ENCODE assay signal across 17 cellular contexts in the genomic region with DNA sequence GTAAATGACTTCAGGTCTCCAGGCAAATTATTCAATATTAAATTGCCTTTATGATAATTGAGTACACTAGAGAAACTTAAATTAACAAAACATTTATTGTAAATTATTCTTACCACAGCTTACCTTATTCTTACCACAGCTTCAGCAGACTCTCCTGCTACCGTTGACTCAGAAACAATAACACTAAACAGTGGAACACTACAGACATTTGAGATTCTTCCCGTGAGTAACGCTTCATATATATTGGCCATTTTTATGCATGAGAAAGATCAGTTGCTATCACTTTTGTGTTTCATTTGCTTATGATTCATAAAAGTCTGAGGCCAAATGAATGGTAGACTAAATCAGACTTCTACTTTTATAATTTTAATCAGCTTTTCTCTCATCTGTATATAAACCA.
"Had no signal": no experiment of that assay in that cellular context is flagged by ENCODE, and none has a peak within 500 bp of the region (broad histone marks: within the 10 kb centered on the region; RNA-seq: fewer than 3 reads in every experiment).

No MANE protein-coding gene starts in this region.

- H3K27ac ChIP-seq: skin epidermis, testis had no signal

- H3K27ac Mint-ChIP-seq: activated naive CD8-positive, alpha-beta T cell treated with anti-CD3 and anti-CD28 coated beads, Interleukin-2, amount 10 ng/mL, durations not matched to agents 7 days and 5 days; nephron had no signal

- H3K4me3 Mint-ChIP-seq: activated naive CD8-positive, alpha-beta T cell treated with anti-CD3 and anti-CD28 coated beads, Interleukin-2, amount 10 ng/mL, durations not matched to agents 7 days and 5 days; nephron had no signal

- H3K9me3 ChIP-seq: testis, upper lobe of left lung had no signal

- H3K4me3 ChIP-seq: skin epidermis, testis, upper lobe of left lung had no signal

- DNase-seq: activated CD4-positive, alpha-beta T cell treated with anti-CD3 and anti-CD28 coated beads, Interleukin-2, amount 50 U/mL, for 48 hours; activated CD8-positive, alpha-beta memory T cell treated with anti-CD3 and anti-CD28 coated beads, Interleukin-2, amount 50 U/mL, for 4 hours; activated naive CD8-positive, alpha-beta T cell treated with anti-CD3 and anti-CD28 coated beads, Interleukin-2, amount 10 ng/mL, durations not matched to agents 7 days and 5 days; anterior cingulate cortex; cerebellar nuclear complex; effector CD8-positive, alpha-beta T cell; foreskin fibroblast; mesendoderm; nucleus accumbens; posterior cingulate gyrus; stimulated activated CD4-positive, alpha-beta T cell treated with anti-CD3 and anti-CD28 coated beads, Interleukin-15, amount 100 ng/mL, for 24 hours; stimulated activated CD4-positive, alpha-beta T cell treated with anti-CD3 and anti-CD28 coated beads, Interleukin-4, amount 100 ng/mL, for 24 hours; stimulated activated naive CD8-positive, alpha-beta T cell treated with anti-CD3 and anti-CD28 coated beads, Interleukin-15, Interleukin-2, amounts not matched to agents 100 U/mL and 50 U/mL, for 24 hours; testis; upper lobe of left lung had no signal

- ATAC-seq: stimulated activated naive CD8-positive, alpha-beta T cell treated with anti-CD3 and anti-CD28 coated beads, Interleukin-15, Interleukin-2, amounts not matched to agents 100 U/mL and 50 U/mL, for 24 hours had no signal

- H3K27me3 Mint-ChIP-seq: activated naive CD8-positive, alpha-beta T cell treated with anti-CD3 and anti-CD28 coated beads, Interleukin-2, amount 10 ng/mL, durations not matched to agents 7 days and 5 days had no signal

- H3K4me1 Mint-ChIP-seq: nephron had no signal

- H3K27me3 ChIP-seq: testis, upper lobe of left lung had no signal

- H3K4me1 ChIP-seq: testis, upper lobe of left lung had no signal

- H3K9me3 Mint-ChIP-seq: activated naive CD8-positive, alpha-beta T cell treated with anti-CD3 and anti-CD28 coated beads, Interleukin-2, amount 10 ng/mL, durations not matched to agents 7 days and 5 days; nephron had no signal
